34 cellular contexts compared by ENCODE assay signal in genomic region chr1:57889686-57890360, GRCh38.
DNase-seq lines count a peak whose midpoint lies in the region; ATAC-seq and TF ChIP-seq lines count a peak whose summit lies in the region.
"Had no signal": no experiment of that assay in that cellular context is flagged by ENCODE, and none has a peak within 500 bp of the region (broad histone marks: within the 10 kb centered on the region; RNA-seq: fewer than 3 reads in every experiment).

No MANE protein-coding gene starts in this region.

- H3K9me3 ChIP-seq in CD8-positive, alpha-beta memory T cell (ENCODE audit: low read length): no peaks in the 10 kb centered on the region
- H3K9me3 ChIP-seq: Caco-2, heart right ventricle, lower lobe of right lung, psoas muscle, tibial nerve had no signal

- POLR2A ChIA-PET in CD8-positive, alpha-beta memory T cell (lab: Charles Lee): no interaction called here
- POLR2A ChIA-PET in GM10248 (lab: Yijun Ruan, JAX): no interaction called here

- H3K9me3 Mint-ChIP-seq in CD8-positive, alpha-beta memory T cell: peaks cover 0 to 3% (median 0%) of the 10 kb centered on the region in 5 donors
- H3K9me3 Mint-ChIP-seq in HFFc6: peaks cover 26% of the 10 kb centered on the region
- H3K9me3 Mint-ChIP-seq: activated naive CD4-positive, alpha-beta T cell treated with anti-CD3 and anti-CD28 coated beads, Interleukin-2, amount 50 U/mL, for 24 hours; activated T-helper 2 cell treated with anti-CD3 and anti-CD28 coated beads, Interferon-gamma antibody, Interleukin-2, Interleukin-4, amounts not matched to agents 10 μg/mL and 5 μg/mL and 100 μg/mL, durations not matched to agents 14 hours and 24 hours and 36 hours; stimulated activated effector memory CD8-positive, alpha-beta T cell treated with anti-CD3 and anti-CD28 coated beads, Interleukin-12 subunit alpha, Interleukin-12 subunit beta, amount 100 ng/mL, for 72 hours had no signal

- no peaks in the 10 kb centered on the region for H3K4me1 Mint-ChIP-seq in CD8-positive, alpha-beta memory T cell
- no peaks in the 10 kb centered on the region for H3K4me1 Mint-ChIP-seq in HFFc6 (ENCODE audit: low read depth)
- H3K4me1 Mint-ChIP-seq: activated CD4-positive, alpha-beta T cell treated with anti-CD3 and anti-CD28 coated beads for 36 hours; activated naive CD4-positive, alpha-beta T cell treated with anti-CD3 and anti-CD28 coated beads, Interleukin-2, amount 50 U/mL, for 24 hours; naive thymus-derived CD4-positive, alpha-beta T cell; stimulated activated effector memory CD8-positive, alpha-beta T cell treated with anti-CD3 and anti-CD28 coated beads, Interleukin-12 subunit alpha, Interleukin-12 subunit beta, amount 100 ng/mL, for 72 hours had no signal

- ATAC-seq in foreskin keratinocyte: peak; percentile 48
- no peak for ATAC-seq in HG02610 (IDR thresholded peaks at IDR 0.05; ENCODE audit: unreplicated experiment)
- ATAC-seq: activated CD4-positive, alpha-beta T cell treated with anti-CD3 and anti-CD28 coated beads for 36 hours; effector memory CD8-positive, alpha-beta T cell; heart right ventricle; lower lobe of right lung; naive thymus-derived CD4-positive, alpha-beta T cell; psoas muscle; stimulated activated effector memory CD8-positive, alpha-beta T cell treated with anti-CD3 and anti-CD28 coated beads, Interleukin-12 subunit alpha, Interleukin-12 subunit beta, amount 100 ng/mL, for 72 hours had no signal

- no peaks in the 10 kb centered on the region for H3K36me3 Mint-ChIP-seq in CD8-positive, alpha-beta memory T cell
- H3K36me3 Mint-ChIP-seq in HFFc6 (ENCODE audit: low read depth): no peaks in the 10 kb centered on the region
- H3K36me3 Mint-ChIP-seq: activated naive CD4-positive, alpha-beta T cell treated with anti-CD3 and anti-CD28 coated beads, Interleukin-2, amount 50 U/mL, for 24 hours; naive thymus-derived CD4-positive, alpha-beta T cell; stimulated activated effector memory CD8-positive, alpha-beta T cell treated with anti-CD3 and anti-CD28 coated beads, Interleukin-12 subunit alpha, Interleukin-12 subunit beta, amount 100 ng/mL, for 72 hours had no signal

- H3K4me3 ChIP-seq in HFF-Myc (replicated peaks; ENCODE audit: low read depth, low read length): no peak overlapping the region
- H3K4me3 ChIP-seq in CD8-positive, alpha-beta memory T cell (ENCODE audit: low read length): no peak overlapping the region
- H3K4me3 ChIP-seq: heart right ventricle, lower lobe of right lung, psoas muscle, tibial nerve had no signal

- DNase-seq in Ammon's horn (ENCODE audit: low spot score): peak; percentile 38
- DNase-seq in HFF-Myc (ENCODE audit: extremely low read depth, low read depth): peak; percentile 32
- peak; percentile 33 for DNase-seq in astrocyte of the hippocampus (ENCODE audit: low read depth, low spot score)
- no peak for DNase-seq in foreskin keratinocyte
- DNase-seq in CD8-positive, alpha-beta memory T cell: no peak
- DNase-seq in HFFc6: no peak
- DNase-seq in GM10248 (ENCODE audit: extremely low spot score): no peak
- DNase-seq: ACHN; activated CD4-positive, alpha-beta T cell treated with anti-CD3 and anti-CD28 coated beads for 36 hours; amniotic stem cell; C1 segment of cervical spinal cord; Caco-2; effector memory CD8-positive, alpha-beta T cell; foreskin melanocyte; GDM1; GOT3; heart right ventricle; lower lobe of right lung; naive thymus-derived CD4-positive, alpha-beta T cell; NCI-H1417 treated with DMSO at 0.1 percent for 48 hours; NCI-H2081; NCI-H2227 treated with DMSO at 0.1 percent for 48 hours; NCI-H526; NK-92 treated with Interleukin-12 subunit alpha and Interleukin-12 subunit beta, amount 100 ng/mL, for 24 hours; nucleus accumbens; psoas muscle; stimulated activated CD4-positive, alpha-beta T cell treated with anti-CD3 and anti-CD28 coated beads, Interleukin-15, amount 100 ng/mL, for 24 hours had no signal

- no peak overlapping the region for H3K4me3 Mint-ChIP-seq in CD8-positive, alpha-beta memory T cell
- no peak overlapping the region for H3K4me3 Mint-ChIP-seq in HFFc6
- H3K4me3 Mint-ChIP-seq: activated CD4-positive, alpha-beta T cell treated with anti-CD3 and anti-CD28 coated beads for 36 hours; activated naive CD4-positive, alpha-beta T cell treated with anti-CD3 and anti-CD28 coated beads, Interleukin-2, amount 50 U/mL, for 24 hours; effector memory CD8-positive, alpha-beta T cell; naive thymus-derived CD4-positive, alpha-beta T cell; stimulated activated effector memory CD8-positive, alpha-beta T cell treated with anti-CD3 and anti-CD28 coated beads, Interleukin-12 subunit alpha, Interleukin-12 subunit beta, amount 100 ng/mL, for 72 hours had no signal

- CTCF ChIA-PET in CD8-positive, alpha-beta memory T cell (lab: Charles Lee): no interaction called here
- CTCF ChIA-PET in GM10248 (lab: Yijun Ruan, JAX): interaction anchor here (1.2 kb wide), 1 partner anchor 26 kb away, joined by 3 read pairs; no protein-coding TSS in a partner anchor

- no peak overlapping the region for H3K27ac ChIP-seq in foreskin keratinocyte
- no peak overlapping the region for H3K27ac ChIP-seq in CD8-positive, alpha-beta memory T cell (ENCODE audit: low read depth, low read length)
- H3K27ac ChIP-seq: heart right ventricle, HL-60, KMS-11, lower lobe of right lung, psoas muscle, tibial nerve had no signal

- no peaks in the 10 kb centered on the region for H3K27me3 ChIP-seq in foreskin keratinocyte
- H3K27me3 ChIP-seq in CD8-positive, alpha-beta memory T cell (ENCODE audit: insufficient read depth, low read length, poor library complexity, severe bottlenecking): no peaks in the 10 kb centered on the region
- H3K27me3 ChIP-seq: tibial nerve had no signal

- peaks cover 4% of the 10 kb centered on the region in 2 donors for H3K27me3 Mint-ChIP-seq in CD8-positive, alpha-beta memory T cell
- peaks cover 3% of the 10 kb centered on the region; the same call in 1 of the 2 replicates for H3K27me3 Mint-ChIP-seq in HFFc6 (ENCODE audit: insufficient read depth)

- peaks cover 6% of the 10 kb centered on the region for H3K4me1 ChIP-seq in foreskin keratinocyte
- no peaks in the 10 kb centered on the region for H3K4me1 ChIP-seq in CD8-positive, alpha-beta memory T cell (ENCODE audit: insufficient read depth, low read length)
- H3K4me1 ChIP-seq: Caco-2, heart right ventricle, lower lobe of right lung, psoas muscle, tibial nerve had no signal

- no peak overlapping the region for H3K27ac Mint-ChIP-seq in CD8-positive, alpha-beta memory T cell
- no peak overlapping the region for H3K27ac Mint-ChIP-seq in HFFc6
- H3K27ac Mint-ChIP-seq: activated CD4-positive, alpha-beta T cell treated with anti-CD3 and anti-CD28 coated beads for 36 hours; activated naive CD4-positive, alpha-beta T cell treated with anti-CD3 and anti-CD28 coated beads, Interleukin-2, amount 50 U/mL, for 24 hours; activated T-helper 2 cell treated with anti-CD3 and anti-CD28 coated beads, Interferon-gamma antibody, Interleukin-2, Interleukin-4, amounts not matched to agents 10 μg/mL and 5 μg/mL and 100 μg/mL, durations not matched to agents 14 hours and 24 hours and 36 hours; effector memory CD8-positive, alpha-beta T cell; naive thymus-derived CD4-positive, alpha-beta T cell; stimulated activated effector memory CD8-positive, alpha-beta T cell treated with anti-CD3 and anti-CD28 coated beads, Interleukin-12 subunit alpha, Interleukin-12 subunit beta, amount 100 ng/mL, for 72 hours had no signal

- H3K36me3 ChIP-seq in CD8-positive, alpha-beta memory T cell (ENCODE audit: insufficient read depth, low read length): no peaks in the 10 kb centered on the region
- H3K36me3 ChIP-seq: heart right ventricle, lower lobe of right lung, tibial nerve had no signal

- no peak for TF ChIP-seq CTCF in HFF-Myc (IDR thresholded peaks at IDR 0.05; ENCODE audit: low read depth, low read length, missing control alignments)
- TF ChIP-seq CTCF in foreskin keratinocyte (conservative IDR thresholded peaks at IDR 0.05): no peak
- TF ChIP-seq CTCF in HFFc6 (IDR thresholded peaks at IDR 0.05): no peak
- no peak for TF ChIP-seq CTCF in GM10248 (IDR thresholded peaks at IDR 0.05; ENCODE audit: control extremely low read depth, extremely low read depth, low read depth, missing control alignments)

Comparison
In these comparisons a context has a peak if more than half of its experiments do, and no peak if none do; other contexts are left out.
1. DNase-seq: peak in Ammon's horn (single experiment), HFF-Myc (single experiment) and astrocyte of the hippocampus (single experiment); none in foreskin keratinocyte (0 of 2), CD8-positive, alpha-beta memory T cell (0 of 5), HFFc6 (single experiment) and GM10248 (single experiment).